ENCODE assay signal across 9 cellular contexts in genomic region chr11:34600339-34601084, GRCh38. TPM values are rescaled to one million over a fixed set of nuclear protein-coding genes. Genes with fewer than 3 reads are reported as not detected.
DNase-seq lines count a peak whose midpoint lies in the region; ATAC-seq lines count a peak whose summit lies in the region.
"Had no signal": no experiment of that assay in that cellular context is flagged by ENCODE, and none has a peak within 500 bp of the region (broad histone marks: within the 10 kb centered on the region; RNA-seq: fewer than 3 reads in every experiment).

No MANE protein-coding gene starts in this region.

- peaks cover 11 to 12% of the 10 kb centered on the region in 2 donors for H3K4me1 Mint-ChIP-seq in effector memory CD8-positive, alpha-beta T cell (ENCODE audit: low read depth in 2 of 2)
- peaks cover 16% of the 10 kb centered on the region for H3K4me1 Mint-ChIP-seq in activated CD8-positive, alpha-beta memory T cell treated with anti-CD3 and anti-CD28 coated beads, Interleukin-2, amount 10 ng/mL, durations not matched to agents 7 days and 5 days
- H3K4me1 Mint-ChIP-seq in natural killer cell treated with Interleukin-12 subunit alpha and Interleukin-12 subunit beta and Interleukin-15 and Interleukin-18, amount 100 ng/mL, for 72 hours (ENCODE audit: low read depth in 2 of 2), result peaks cover 9 to 17% of the 10 kb centered on the region in 2 donors

- peak overlapping the region; percentile 20 to 26 for H3K27ac Mint-ChIP-seq in effector memory CD8-positive, alpha-beta T cell
- no peak overlapping the region for H3K27ac Mint-ChIP-seq in activated CD8-positive, alpha-beta memory T cell treated with anti-CD3 and anti-CD28 coated beads, Interleukin-2, amount 10 ng/mL, durations not matched to agents 7 days and 5 days
- H3K27ac Mint-ChIP-seq in natural killer cell treated with Interleukin-12 subunit alpha and Interleukin-12 subunit beta and Interleukin-15 and Interleukin-18, amount 100 ng/mL, for 72 hours, result no peak overlapping the region

- in situ Hi-C loops in ACHN (cut with HindIII; ENCODE audit: low pct_ligation_motif_present, low pct_unique_long_range_greater_than_20kb, low sequenced_read_pairs), result no loop called here
- in situ Hi-C loops in KBM-7 (cut with MboI; ENCODE audit: low pct_unique_long_range_greater_than_20kb, low sequenced_read_pairs), result no loop called here

- H3K9me3 ChIP-seq in muscle layer of duodenum (ENCODE audit: control insufficient read depth in 1 of 2, low read length in 2 of 2), result no peaks in the 10 kb centered on the region

- H3K27me3 ChIP-seq in muscle layer of duodenum (ENCODE audit: low read depth, low read length), result no peaks in the 10 kb centered on the region
- H3K27me3 ChIP-seq: BLaER1 treated with 17β-estradiol and CSF1 and Interleukin-3, amounts not matched to agents 10 nM and 100 nM had no signal

- H3K4me3 Mint-ChIP-seq in effector memory CD8-positive, alpha-beta T cell, result peak overlapping the region in 1 of 2 donors; percentile 45
- no peak overlapping the region for H3K4me3 Mint-ChIP-seq in activated CD8-positive, alpha-beta memory T cell treated with anti-CD3 and anti-CD28 coated beads, Interleukin-2, amount 10 ng/mL, durations not matched to agents 7 days and 5 days
- no peak overlapping the region for H3K4me3 Mint-ChIP-seq in natural killer cell treated with Interleukin-12 subunit alpha and Interleukin-12 subunit beta and Interleukin-15 and Interleukin-18, amount 100 ng/mL, for 72 hours

- H3K36me3 ChIP-seq in muscle layer of duodenum (ENCODE audit: control insufficient read depth in 1 of 2, insufficient read depth in 2 of 2, low read length in 2 of 2), result no peaks in the 10 kb centered on the region
- H3K36me3 ChIP-seq: BLaER1 treated with 17β-estradiol and CSF1 and Interleukin-3, amounts not matched to agents 10 nM and 100 nM had no signal

- no peaks in the 10 kb centered on the region for H3K36me3 Mint-ChIP-seq in effector memory CD8-positive, alpha-beta T cell (ENCODE audit: insufficient read depth)
- no peaks in the 10 kb centered on the region for H3K36me3 Mint-ChIP-seq in activated CD8-positive, alpha-beta memory T cell treated with anti-CD3 and anti-CD28 coated beads, Interleukin-2, amount 10 ng/mL, durations not matched to agents 7 days and 5 days
- H3K36me3 Mint-ChIP-seq in natural killer cell treated with Interleukin-12 subunit alpha and Interleukin-12 subunit beta and Interleukin-15 and Interleukin-18, amount 100 ng/mL, for 72 hours, result no peaks in the 10 kb centered on the region

- peak; percentile 39 for ATAC-seq in effector memory CD8-positive, alpha-beta T cell (replicated peaks)
- no peak for ATAC-seq in activated CD8-positive, alpha-beta memory T cell treated with anti-CD3 and anti-CD28 coated beads, Interleukin-2, amount 10 ng/mL, durations not matched to agents 7 days and 5 days
- ATAC-seq in HG02852 (IDR thresholded peaks at IDR 0.05; ENCODE audit: unreplicated experiment) (no peak), HG03108 (IDR thresholded peaks at IDR 0.05; ENCODE audit: unreplicated experiment) (no peak)
- ATAC-seq in natural killer cell treated with Interleukin-12 subunit alpha and Interleukin-12 subunit beta and Interleukin-15 and Interleukin-18, amount 100 ng/mL, for 72 hours, result no peak

- H3K4me3 ChIP-seq in muscle layer of duodenum (ENCODE audit: low read depth in 1 of 2, low read length in 2 of 2), result no peak overlapping the region
- H3K4me3 ChIP-seq: BLaER1 treated with 17β-estradiol and CSF1 and Interleukin-3, amounts not matched to agents 10 nM and 100 nM had no signal

- DNase-seq in ACHN, result peak; percentile 9
- DNase-seq in KBM-7, result peak; percentile 42
- DNase-seq in effector memory CD8-positive, alpha-beta T cell, result no peak
- DNase-seq in activated CD8-positive, alpha-beta memory T cell treated with anti-CD3 and anti-CD28 coated beads, Interleukin-2, amount 10 ng/mL, durations not matched to agents 7 days and 5 days, result no peak
- no peak for DNase-seq in natural killer cell treated with Interleukin-12 subunit alpha and Interleukin-12 subunit beta and Interleukin-15 and Interleukin-18, amount 100 ng/mL, for 72 hours (ENCODE audit: low spot score)

- no peaks in the 10 kb centered on the region for H3K9me3 Mint-ChIP-seq in effector memory CD8-positive, alpha-beta T cell
- H3K9me3 Mint-ChIP-seq in activated CD8-positive, alpha-beta memory T cell treated with anti-CD3 and anti-CD28 coated beads, Interleukin-2, amount 10 ng/mL, durations not matched to agents 7 days and 5 days (ENCODE audit: low read depth), result no peaks in the 10 kb centered on the region
- no peaks in the 10 kb centered on the region for H3K9me3 Mint-ChIP-seq in natural killer cell treated with Interleukin-12 subunit alpha and Interleukin-12 subunit beta and Interleukin-15 and Interleukin-18, amount 100 ng/mL, for 72 hours

- peaks cover 16 to 38% of the 10 kb centered on the region in 2 donors for H3K27me3 Mint-ChIP-seq in effector memory CD8-positive, alpha-beta T cell
- peaks cover 37% of the 10 kb centered on the region for H3K27me3 Mint-ChIP-seq in activated CD8-positive, alpha-beta memory T cell treated with anti-CD3 and anti-CD28 coated beads, Interleukin-2, amount 10 ng/mL, durations not matched to agents 7 days and 5 days
- peaks cover 18 to 47% of the 10 kb centered on the region in 2 donors for H3K27me3 Mint-ChIP-seq in natural killer cell treated with Interleukin-12 subunit alpha and Interleukin-12 subunit beta and Interleukin-15 and Interleukin-18, amount 100 ng/mL, for 72 hours

- peaks cover 0 to 3% of the 10 kb centered on the region in 2 donors for H3K4me1 ChIP-seq in muscle layer of duodenum (ENCODE audit: control insufficient read depth in 1 of 2, insufficient read depth in 2 of 2, low read length in 2 of 2)
- H3K4me1 ChIP-seq: BLaER1 treated with 17β-estradiol and CSF1 and Interleukin-3, amounts not matched to agents 10 nM and 100 nM had no signal

- peak overlapping the region; percentile 88 for H3K27ac ChIP-seq in muscle layer of duodenum (ENCODE audit: low read length)
- H3K27ac ChIP-seq: BLaER1 treated with 17β-estradiol and CSF1 and Interleukin-3, amounts not matched to agents 10 nM and 100 nM had no signal

- CTCF ChIA-PET in activated CD8-positive, alpha-beta memory T cell treated with anti-CD3 and anti-CD28 coated beads, Interleukin-2, amount 10 ng/mL, durations not matched to agents 7 days and 5 days (lab: Charles Lee), result interaction anchor here (0.8 kb wide), 1 partner anchor 15 kb away, joined by 3 read pairs; no protein-coding TSS in a partner anchor

RNA-seq across cellular contexts. Expression of gene EHF, which starts 20.4 kb away (rescaled TPM):
- under 1 TPM; 0.07 to 0.44 TPM for total RNA-seq in activated CD8-positive, alpha-beta memory T cell treated with anti-CD3 and anti-CD28 coated beads, Interleukin-2, amount 10 ng/mL, durations not matched to agents 7 days and 5 days
- under 1 TPM in 1 of 2 donors, not detected in 1; 0.50 TPM for total RNA-seq in natural killer cell treated with Interleukin-12 subunit alpha and Interleukin-12 subunit beta and Interleukin-15 and Interleukin-18, amount 100 ng/mL, for 72 hours

Comparison
In these comparisons a context has a peak if more than half of its experiments do, and no peak if none do; other contexts are left out.
1. DNase-seq: peak in ACHN (single experiment) and KBM-7 (single experiment); none in effector memory CD8-positive, alpha-beta T cell (0 of 3), activated CD8-positive, alpha-beta memory T cell treated with anti-CD3 and anti-CD28 coated beads, Interleukin-2, amount 10 ng/mL, durations not matched to agents 7 days and 5 days (single experiment) and natural killer cell treated with Interleukin-12 subunit alpha and Interleukin-12 subunit beta and Interleukin-15 and Interleukin-18, amount 100 ng/mL, for 72 hours (single experiment).
2. H3K27ac Mint-ChIP-seq: peak in effector memory CD8-positive, alpha-beta T cell (2 of 2); none in activated CD8-positive, alpha-beta memory T cell treated with anti-CD3 and anti-CD28 coated beads, Interleukin-2, amount 10 ng/mL, durations not matched to agents 7 days and 5 days (single experiment) and natural killer cell treated with Interleukin-12 subunit alpha and Interleukin-12 subunit beta and Interleukin-15 and Interleukin-18, amount 100 ng/mL, for 72 hours (0 of 2).